ENCODE assay signal across 8 cellular contexts in the genomic region with DNA sequence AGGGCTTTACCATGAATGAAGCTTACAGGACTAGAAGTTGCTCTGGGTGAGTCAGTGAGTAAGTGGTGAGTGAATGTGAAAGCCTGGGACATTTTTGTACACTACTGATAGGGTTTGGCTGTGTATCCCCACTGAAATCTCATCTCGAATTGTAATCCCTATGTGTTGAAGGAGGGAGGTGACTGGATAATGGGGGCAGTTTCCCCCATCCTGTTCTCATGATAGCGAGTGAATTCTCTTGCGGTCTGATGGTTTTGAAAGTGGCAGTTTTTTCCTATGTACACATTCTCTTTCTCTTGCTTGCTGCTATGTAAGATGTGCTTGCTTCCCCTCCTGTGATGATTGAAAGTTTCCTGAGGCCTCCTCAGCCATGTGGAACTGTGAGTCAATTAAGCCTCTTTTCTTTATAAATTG. TPM values are rescaled to one million over a fixed set of nuclear protein-coding genes. Genes with fewer than 3 reads are reported as not detected.
DNase-seq lines count a peak whose midpoint lies in the region; ATAC-seq, FAIRE-seq and TF ChIP-seq lines count a peak whose summit lies in the region.
"Not testable (repeated sequence)": the region's sequence is repeated elsewhere in the genome, so short reads cannot be mapped to it uniquely, and the experiment has no call there.
"Had no signal": no experiment of that assay in that cellular context is flagged by ENCODE, and none has a peak within 500 bp of the region (broad histone marks: within the 10 kb centered on the region; RNA-seq: fewer than 3 reads in every experiment).

No MANE protein-coding gene starts in this region.

- SMC1A ChIA-PET in GM12878 (lab: Charles Lee; ENCODE audit: uncharacterized antibody, unreplicated experiment): interaction anchor here (1.0 kb wide), 1 partner anchor 31 kb away, joined by 3 read pairs; no protein-coding TSS in a partner anchor

- H3K4me2 ChIP-seq in GM12878 (ENCODE audit: control insufficient read depth, insufficient read depth): peak overlapping the region; percentile 21

- POLR2A ChIA-PET in GM12878 (lab: Charles Lee): interaction anchor here (0.6 kb wide), 1 partner anchor 900 kb away, joined by 3 read pairs; no protein-coding TSS in a partner anchor

- in situ Hi-C loops in GM12878 (cut with MboI): not testable (repeated sequence)

- BruUV-seq in GM12878 (replicated peaks; lab: Mats Ljungman, UMichigan): TSS peak; percentile 28

- H3K4me3 ChIP-seq in GM12878; mesodermal cell (ENCODE audit: extremely low read depth, insufficient read depth, low read length, poor library complexity, severe bottlenecking): not testable (repeated sequence)

- peak overlapping the region; percentile 75 for H3K27ac Mint-ChIP-seq in activated CD4-positive, alpha-beta T cell treated with anti-CD3 and anti-CD28 coated beads, Interleukin-2, amount 10 ng/mL, durations not matched to agents 24 days and 14 days

- peak; percentile 52 for FAIRE-seq in GM12878 (lab: Jason Lieb, UNC)

- not testable (repeated sequence) for TF ChIP-seq CTCF in GM12878 (IDR thresholded peaks at IDR 0.05 in 2 of 3, conservative IDR thresholded peaks at IDR 0.05 in 1 of 3; ENCODE audit: control insufficient read depth in 2 of 3, extremely low read depth in 1 of 3, insufficient read depth in 1 of 3, low read depth in 3 of 3, low read length in 3 of 3)

- peak overlapping the region; percentile 63 for H3K27ac ChIP-seq in GM12878 (ENCODE audit: control insufficient read depth, insufficient read depth)
- H3K27ac ChIP-seq in mesodermal cell (ENCODE audit: low read depth, low read length, severe bottlenecking): peak overlapping the region; percentile 13

- DNase-seq in activated CD4-positive, alpha-beta T cell treated with anti-CD3 and anti-CD28 coated beads, Interleukin-2, amount 10 ng/mL, durations not matched to agents 24 days and 14 days: peak; percentile 56
- peak; percentile 85 for DNase-seq in GM12878 (ENCODE audit: low read depth, low spot score)

- peak overlapping the region; percentile 33; the same call in 1 of the 2 replicates for H3K9ac ChIP-seq in GM12878 (ENCODE audit: control insufficient read depth, insufficient read depth, low read length)

- not testable (repeated sequence) for TF ChIP-seq RAD21 in GM12878 (IDR thresholded peaks at IDR 0.05; ENCODE audit: insufficient read depth, low read depth, low read length)

- not testable (repeated sequence) for TF ChIP-seq EP300 in GM12878 (IDR thresholded peaks at IDR 0.05; ENCODE audit: borderline replicate concordance in 1 of 2, control insufficient read depth in 1 of 2, low read depth in 2 of 2, low read length in 2 of 2)

- peaks cover 35% of the 10 kb centered on the region for H3K79me2 ChIP-seq in GM12878 (ENCODE audit: control insufficient read depth, insufficient read depth, low read length)

- H4K20me1 ChIP-seq in GM12878 (ENCODE audit: control insufficient read depth, insufficient read depth): not testable (repeated sequence)

- H3K4me1 Mint-ChIP-seq in activated CD4-positive, alpha-beta T cell treated with anti-CD3 and anti-CD28 coated beads, Interleukin-2, amount 10 ng/mL, durations not matched to agents 24 days and 14 days: peaks cover 29% of the 10 kb centered on the region

- not testable (repeated sequence) for TF ChIP-seq POLR2A in GM12878 (IDR thresholded peaks at IDR 0.05; ENCODE audit: low read depth, low read length)

- peak; percentile 71 for ATAC-seq in GM18517 (IDR thresholded peaks at IDR 0.05; ENCODE audit: unreplicated experiment)
- peak; percentile 78 for ATAC-seq in GM21390 (IDR thresholded peaks at IDR 0.05; ENCODE audit: unreplicated experiment)
- ATAC-seq in HG02870 (IDR thresholded peaks at IDR 0.05; ENCODE audit: unreplicated experiment): peak; percentile 83
- peak; percentile 69 for ATAC-seq in HG03460 (IDR thresholded peaks at IDR 0.05; ENCODE audit: unreplicated experiment)
- ATAC-seq in GM12878: peak; percentile 93

- intact Hi-C loops in activated CD4-positive, alpha-beta T cell treated with anti-CD3 and anti-CD28 coated beads, Interleukin-2, amount 10 ng/mL, durations not matched to agents 24 days and 14 days (cut with micrococcal nuclease): loop anchor here (5.0 to 10.0 kb wide), 2 partner anchors 49 to 123 kb away; partner anchors contain the start of gene MLLT10
- intact Hi-C loops in GM12878 (cut with micrococcal nuclease; ENCODE audit: unreplicated experiment): not testable (repeated sequence)

- peaks cover 33% of the 10 kb centered on the region for H3K36me3 Mint-ChIP-seq in activated CD4-positive, alpha-beta T cell treated with anti-CD3 and anti-CD28 coated beads, Interleukin-2, amount 10 ng/mL, durations not matched to agents 24 days and 14 days (ENCODE audit: low read depth)

- WGBS in GM12878 (ENCODE audit: insufficient coverage, insufficient replicate concordance, low lambda C conversion rate, missing lambda C conversion rate): 0% methylated on average over 3 of the region's 3 CpGs
- WGBS in mesodermal cell (ENCODE audit: insufficient coverage in 2 of 2), 2 experiments: no CpG with 5 or more reads among the region's 3 CpGs

- H2AFZ ChIP-seq in GM12878 (ENCODE audit: control insufficient read depth, low read depth, low read length): not testable (repeated sequence)

- not testable (repeated sequence) for H3K9me3 ChIP-seq in GM12878 (replicated peaks; ENCODE audit: control insufficient read depth, insufficient read depth, low read length); mesodermal cell (ENCODE audit: control insufficient read depth, low read length)

- not testable (repeated sequence) for H3K36me3 ChIP-seq in GM12878 (ENCODE audit: control insufficient read depth in 2 of 2, insufficient read depth in 2 of 2, low read length in 1 of 2)
- peaks cover 33% of the 10 kb centered on the region for H3K36me3 ChIP-seq in mesodermal cell (ENCODE audit: control insufficient read depth, insufficient read depth, low read length)

- not testable (repeated sequence) for H3K27me3 Mint-ChIP-seq in activated CD4-positive, alpha-beta T cell treated with anti-CD3 and anti-CD28 coated beads, Interleukin-2, amount 10 ng/mL, durations not matched to agents 24 days and 14 days

- not testable (repeated sequence) for H3K9me3 Mint-ChIP-seq in activated CD4-positive, alpha-beta T cell treated with anti-CD3 and anti-CD28 coated beads, Interleukin-2, amount 10 ng/mL, durations not matched to agents 24 days and 14 days

- CTCF ChIA-PET in GM12878 (lab: Yijun Ruan, JAX): interaction anchor here (1.6 kb wide), 1 partner anchor 10 kb away, joined by 4 read pairs; no protein-coding TSS in a partner anchor

- not testable (repeated sequence) for H3K27me3 ChIP-seq in GM12878 (replicated peaks in 1 of 2; ENCODE audit: control insufficient read depth in 2 of 2, insufficient read depth in 2 of 2, low read length in 1 of 2)

- H3K4me1 ChIP-seq in GM12878 (ENCODE audit: control insufficient read depth, insufficient read depth, low read length): peaks cover 14% of the 10 kb centered on the region
- not testable (repeated sequence) for H3K4me1 ChIP-seq in mesodermal cell (ENCODE audit: control insufficient read depth, insufficient read depth, low read length, poor library complexity, severe bottlenecking)

- RAD21 ChIA-PET in GM12878 (lab: Charles Lee; ENCODE audit: unreplicated experiment): interaction anchor here (0.9 kb wide), 1 partner anchor 65 kb away, joined by 3 read pairs; no protein-coding TSS in a partner anchor

- H3K4me3 Mint-ChIP-seq in activated CD4-positive, alpha-beta T cell treated with anti-CD3 and anti-CD28 coated beads, Interleukin-2, amount 10 ng/mL, durations not matched to agents 24 days and 14 days: peak overlapping the region; percentile 1

RNA-seq across cellular contexts. Expression of gene MLLT10, which starts 47.4 kb away (rescaled TPM):
- 40.2 and 42.0 TPM in 2 replicates for total RNA-seq in activated CD4-positive, alpha-beta T cell treated with anti-CD3 and anti-CD28 coated beads, Interleukin-2, amount 10 ng/mL, durations not matched to agents 24 days and 14 days
- 240 and 255 TPM in 2 replicates for total RNA-seq in GM12878 (2013; cell fraction: nucleolus; rRNA removed)
- total RNA-seq in GM12878 (2014; rRNA removed) (37.1 and 45.6 TPM in 2 replicates), GM12878 (2014; rRNA removed; fragmentation: Illumina TruSeq; extraction: Trizol) (27.5 and 30.1 TPM in 2 replicates), GM12878 (2021) (32.2 and 36.7 TPM in 2 replicates)
- polyA plus RNA-seq in GM12878 (2011; ENCODE audit: low read depth): 34.5 TPM
- polyA plus RNA-seq in GM12878 (2011; rRNA removed) (61.1 and 61.5 TPM in 2 replicates), GM12878 (2014; fragmentation: Illumina TruSeq; extraction: Trizol) (29.5 and 39.5 TPM in 2 replicates), GM12878 (2014; fragmentation: Nextera tagmentation; extraction: Ambion mirVana) (10 to 100 TPM in 1 of 2 experiments, 1 to 10 TPM in 1; 8.7 to 12.1 TPM), GM12878 (2014; rRNA removed) (32.8 and 37.4 TPM in 2 replicates), GM12878 (2016; fragmentation: Nextera tagmentation; extraction: Ambion mirVana) (10 to 100 TPM; 13.8 to 16.3 TPM)
- polyA plus RNA-seq in GM12878 (2011; cell fraction: cytosol; rRNA removed): 41.5 and 44.6 TPM in 2 replicates
- polyA plus RNA-seq in GM12878 (2011; cell fraction: nucleus; rRNA removed): 63.2 and 68.2 TPM in 2 replicates
- polyA plus RNA-seq in GM12878 (2012): 19.2 and 23.0 TPM in 2 replicates
- 95.6 and 97.9 TPM in 2 replicates for polyA minus RNA-seq in GM12878 (2011; rRNA and poly(A)+ RNA removed)
- 15.5 and 19.3 TPM in 2 replicates for polyA minus RNA-seq in GM12878 (2011; cell fraction: cytosol; rRNA and poly(A)+ RNA removed)
- 74.1 and 152 TPM in 2 replicates for polyA minus RNA-seq in GM12878 (2011; cell fraction: nucleus; rRNA and poly(A)+ RNA removed)
- polyA plus RNA-seq in mesodermal cell (2013, experiment 1 of 2): 45.1 TPM
- polyA plus RNA-seq in mesodermal cell (2013, experiment 2 of 2): 40.1 TPM

RNA-seq across cellular contexts. Expression of gene SKIDA1, which starts 55.9 kb away (rescaled TPM):
- 0.02 and 0.16 TPM in 2 replicates for total RNA-seq in activated CD4-positive, alpha-beta T cell treated with anti-CD3 and anti-CD28 coated beads, Interleukin-2, amount 10 ng/mL, durations not matched to agents 24 days and 14 days
- 0.22 and 0.35 TPM in 2 replicates for total RNA-seq in GM12878 (2013; cell fraction: nucleolus; rRNA removed)
- 0.23 and 0.98 TPM in 2 replicates for total RNA-seq in GM12878 (2014; rRNA removed)
- 0.28 and 0.45 TPM in 2 replicates for total RNA-seq in GM12878 (2014; rRNA removed; fragmentation: Illumina TruSeq; extraction: Trizol)
- total RNA-seq in GM12878 (2021): 0.13 and 0.72 TPM in 2 replicates
- polyA plus RNA-seq in GM12878 (2011; ENCODE audit: low read depth): not detected
- polyA plus RNA-seq in GM12878 (2011; rRNA removed): 0.04 and 0.05 TPM in 2 replicates
- polyA plus RNA-seq in GM12878 (2011; cell fraction: cytosol; rRNA removed): 0.03 and 0.10 TPM in 2 replicates
- 0.06 TPM in 1 of 2 replicates, not detected in the other for polyA plus RNA-seq in GM12878 (2011; cell fraction: nucleus; rRNA removed)
- polyA plus RNA-seq in GM12878 (2012): 0.16 and 0.28 TPM in 2 replicates
- 0.26 and 0.65 TPM in 2 replicates for polyA plus RNA-seq in GM12878 (2014; fragmentation: Illumina TruSeq; extraction: Trizol)
- under 1 TPM; 0.08 to 0.29 TPM for polyA plus RNA-seq in GM12878 (2014; fragmentation: Nextera tagmentation; extraction: Ambion mirVana)
- polyA plus RNA-seq in GM12878 (2014; rRNA removed): 0.53 and 0.90 TPM in 2 replicates
- polyA plus RNA-seq in GM12878 (2016; fragmentation: Nextera tagmentation; extraction: Ambion mirVana): under 1 TPM; 0.63 to 0.78 TPM
- polyA minus RNA-seq in GM12878 (2011; rRNA and poly(A)+ RNA removed): 0.05 and 0.15 TPM in 2 replicates
- polyA minus RNA-seq in GM12878 (2011; cell fraction: cytosol; rRNA and poly(A)+ RNA removed): not detected in 2 replicates
- not detected in 2 replicates for polyA minus RNA-seq in GM12878 (2011; cell fraction: nucleus; rRNA and poly(A)+ RNA removed)
- polyA plus RNA-seq in mesodermal cell (2013, experiment 1 of 2): 11.4 TPM
- 10.3 TPM for polyA plus RNA-seq in mesodermal cell (2013, experiment 2 of 2)
- total RNA-seq: natural killer cell treated with Interleukin-12 subunit alpha and Interleukin-12 subunit beta and Interleukin-15 and Interleukin-18, amount 100 ng/mL, for 72 hours had no signal
